27 cellular contexts compared by ENCODE assay signal in the genomic region with DNA sequence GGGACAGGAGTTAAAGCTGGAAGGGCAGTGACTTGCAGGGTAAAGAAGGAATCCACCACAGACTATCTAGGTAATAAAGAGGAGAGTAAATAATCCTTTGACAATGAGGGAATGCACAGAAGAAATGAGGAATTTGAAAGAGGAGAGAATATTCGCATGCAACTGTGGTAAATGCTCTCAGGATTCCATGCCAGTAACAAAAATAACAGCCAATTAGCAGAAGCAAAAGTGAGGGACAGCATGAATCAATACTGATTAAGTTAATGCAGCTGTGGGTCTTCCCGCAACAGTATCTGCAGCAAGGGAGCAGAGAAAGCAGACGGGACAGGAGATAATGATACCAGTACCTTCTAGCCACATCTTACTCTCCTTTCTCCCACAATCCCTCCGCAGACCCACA.
"Had no signal": no experiment of that assay in that cellular context is flagged by ENCODE, and none has a peak within 500 bp of the region (broad histone marks: within the 10 kb centered on the region; RNA-seq: fewer than 3 reads in every experiment).

No MANE protein-coding gene starts in this region.

- H3K4me3 Mint-ChIP-seq: activated CD4-positive, alpha-beta T cell treated with anti-CD3 and anti-CD28 coated beads, Interleukin-2, amount 10 ng/mL, durations not matched to agents 7 days and 5 days; activated CD8-positive, alpha-beta memory T cell treated with anti-CD3 and anti-CD28 coated beads, Interleukin-2, amount 10 ng/mL, durations not matched to agents 7 days and 5 days; activated CD8-positive, alpha-beta T cell treated with anti-CD3 and anti-CD28 coated beads for 36 hours; activated naive CD4-positive, alpha-beta T cell treated with anti-CD3 and anti-CD28 coated beads, Interleukin-2, amount 50 U/mL, for 24 hours; activated T-helper 1 cell treated with anti-CD3 and anti-CD28 coated beads, Interleukin-12 subunit alpha, Interleukin-12 subunit beta, Interleukin-2, Interleukin-4 antibody, amounts not matched to agents 30 ng/mL and 10 ng/mL and 1 ng/mL, durations not matched to agents 14 hours and 24 hours and 36 hours; memory B cell; neural crest cell; T-cell; T-helper 2 cell treated with Interferon-gamma antibody and Interleukin-4, amounts not matched to agents 5 μg/mL and 100 μg/mL, for 36 hours had no signal

- H3K36me3 Mint-ChIP-seq: activated CD8-positive, alpha-beta memory T cell treated with anti-CD3 and anti-CD28 coated beads, Interleukin-2, amount 10 ng/mL, durations not matched to agents 7 days and 5 days; activated naive CD4-positive, alpha-beta T cell treated with anti-CD3 and anti-CD28 coated beads, Interleukin-2, amount 50 U/mL, for 24 hours; memory B cell; T-cell had no signal

- H3K27ac ChIP-seq: brain microvascular endothelial cell, thoracic aorta, VCaP had no signal

- ATAC-seq: activated CD8-positive, alpha-beta memory T cell treated with anti-CD3 and anti-CD28 coated beads, Interleukin-2, amount 10 ng/mL, durations not matched to agents 7 days and 5 days; activated CD8-positive, alpha-beta T cell treated with anti-CD3 and anti-CD28 coated beads for 36 hours; esophagus mucosa; T-cell had no signal

- H3K9me3 Mint-ChIP-seq: activated CD4-positive, alpha-beta T cell treated with anti-CD3 and anti-CD28 coated beads, Interleukin-2, amount 10 ng/mL, durations not matched to agents 7 days and 5 days; activated CD8-positive, alpha-beta T cell treated with anti-CD3 and anti-CD28 coated beads for 36 hours; activated T-helper 1 cell treated with anti-CD3 and anti-CD28 coated beads, Interleukin-12 subunit alpha, Interleukin-12 subunit beta, Interleukin-2, Interleukin-4 antibody, amounts not matched to agents 30 ng/mL and 10 ng/mL and 1 ng/mL, durations not matched to agents 14 hours and 24 hours and 36 hours; memory B cell; neural crest cell; T-helper 2 cell treated with Interferon-gamma antibody and Interleukin-4, amounts not matched to agents 5 μg/mL and 100 μg/mL, for 36 hours had no signal

- H3K27me3 Mint-ChIP-seq: activated CD4-positive, alpha-beta T cell treated with anti-CD3 and anti-CD28 coated beads, Interleukin-2, amount 10 ng/mL, durations not matched to agents 7 days and 5 days; activated CD8-positive, alpha-beta memory T cell treated with anti-CD3 and anti-CD28 coated beads, Interleukin-2, amount 10 ng/mL, durations not matched to agents 7 days and 5 days; activated CD8-positive, alpha-beta T cell treated with anti-CD3 and anti-CD28 coated beads for 36 hours; activated naive CD4-positive, alpha-beta T cell treated with anti-CD3 and anti-CD28 coated beads, Interleukin-2, amount 50 U/mL, for 24 hours; memory B cell; T-cell had no signal

- H3K4me3 ChIP-seq: mucosa of descending colon, smooth muscle cell, thoracic aorta had no signal

- H3K4me1 Mint-ChIP-seq: activated CD4-positive, alpha-beta T cell treated with anti-CD3 and anti-CD28 coated beads, Interleukin-2, amount 10 ng/mL, durations not matched to agents 7 days and 5 days; activated CD8-positive, alpha-beta memory T cell treated with anti-CD3 and anti-CD28 coated beads, Interleukin-2, amount 10 ng/mL, durations not matched to agents 7 days and 5 days; activated naive CD4-positive, alpha-beta T cell treated with anti-CD3 and anti-CD28 coated beads, Interleukin-2, amount 50 U/mL, for 24 hours; memory B cell; neural crest cell; T-cell had no signal

- H3K4me2 ChIP-seq: smooth muscle cell had no signal

- H3K27me3 ChIP-seq: brain microvascular endothelial cell had no signal

- H3K9me3 ChIP-seq: mucosa of descending colon, thoracic aorta had no signal

- H3K27ac Mint-ChIP-seq: activated CD4-positive, alpha-beta T cell treated with anti-CD3 and anti-CD28 coated beads, Interleukin-2, amount 10 ng/mL, durations not matched to agents 7 days and 5 days; activated CD8-positive, alpha-beta memory T cell treated with anti-CD3 and anti-CD28 coated beads, Interleukin-2, amount 10 ng/mL, durations not matched to agents 7 days and 5 days; activated CD8-positive, alpha-beta T cell treated with anti-CD3 and anti-CD28 coated beads for 36 hours; activated naive CD4-positive, alpha-beta T cell treated with anti-CD3 and anti-CD28 coated beads, Interleukin-2, amount 50 U/mL, for 24 hours; activated T-helper 1 cell treated with anti-CD3 and anti-CD28 coated beads, Interleukin-12 subunit alpha, Interleukin-12 subunit beta, Interleukin-2, Interleukin-4 antibody, amounts not matched to agents 30 ng/mL and 10 ng/mL and 1 ng/mL, durations not matched to agents 14 hours and 24 hours and 36 hours; memory B cell; T-cell; T-helper 2 cell treated with Interferon-gamma antibody and Interleukin-4, amounts not matched to agents 5 μg/mL and 100 μg/mL, for 36 hours had no signal

- H3K36me3 ChIP-seq: thoracic aorta had no signal

- DNase-seq: activated CD4-positive, alpha-beta T cell treated with anti-CD3 and anti-CD28 coated beads, Interleukin-2, amount 10 ng/mL, durations not matched to agents 7 days and 5 days; activated CD4-positive, CD25-positive, alpha-beta regulatory T cell treated with anti-CD3 and anti-CD28 coated beads, Interleukin-2, amount 50 U/mL, for 72 hours; activated CD8-positive, alpha-beta memory T cell treated with anti-CD3 and anti-CD28 coated beads, Interleukin-2, amount 10 ng/mL, durations not matched to agents 7 days and 5 days; activated CD8-positive, alpha-beta T cell treated with anti-CD3 and anti-CD28 coated beads for 36 hours; activated gamma-delta T cell; anterior cingulate cortex; brain microvascular endothelial cell; central memory CD4-positive, alpha-beta T cell; dermis blood vessel endothelial cell; effector memory CD4-positive, alpha-beta T cell; head of caudate nucleus; mucosa of descending colon; occipital lobe; posterior cingulate gyrus; stimulated activated CD4-positive, alpha-beta T cell treated with anti-CD3 and anti-CD28 coated beads, Interleukin-15, amount 100 ng/mL, for 24 hours; stimulated activated CD4-positive, alpha-beta T cell treated with anti-CD3 and anti-CD28 coated beads, Interleukin-2, amount 100 ng/mL, for 48 hours; stimulated activated naive CD4-positive, alpha-beta T cell treated with Interleukin-2 at 50 U/mL for 16 hours; T-cell had no signal
